ENCODE assay signal across 1 cellular context in the genomic region with DNA sequence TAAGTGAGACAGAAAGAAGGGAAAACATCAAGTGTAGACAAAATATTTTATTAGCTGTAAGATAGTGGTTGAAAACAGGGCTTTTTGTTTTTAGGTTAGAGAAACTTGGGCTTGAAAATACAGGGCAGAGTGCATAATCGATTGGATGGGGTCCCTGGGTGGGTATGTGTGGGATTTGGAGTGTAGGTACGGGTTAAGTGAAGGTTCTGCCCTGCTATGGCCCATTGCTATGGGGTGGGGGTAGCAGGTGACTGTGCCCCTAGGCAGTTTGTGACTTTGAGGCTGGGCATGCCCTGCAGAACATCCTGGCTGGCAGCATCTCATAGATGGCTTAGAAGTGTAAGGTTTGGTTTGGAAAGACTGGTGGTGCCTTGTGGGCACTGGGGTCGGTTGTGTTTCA.
TF ChIP-seq lines count a peak whose summit lies in the region.

No MANE protein-coding gene starts in this region.

TF ChIP-seq in HEK293, 187 proteins besides CTCF, POLR2A, EP300 and RAD21 (continued from another document):
- TF ChIP-seq ZNF391 (tag by site-specific recombination; IDR thresholded peaks at IDR 0.05; ENCODE audit: borderline replicate concordance, low read depth) = no peak
- TF ChIP-seq ZNF274 (IDR thresholded peaks at IDR 0.05; ENCODE audit: low read length) = no peak
- TF ChIP-seq ZNF274 (tag by site-specific recombination; IDR thresholded peaks at IDR 0.05; ENCODE audit: borderline replicate concordance) = no peak
- no peak for TF ChIP-seq KLF17 (tag by site-specific recombination; IDR thresholded peaks at IDR 0.05)
- no peak for TF ChIP-seq ZNF488 (tag by site-specific recombination; IDR thresholded peaks at IDR 0.05)
TF ChIP-seq in HEK293: peak in this region for 2.
